8 cellular contexts compared by ENCODE assay signal in genomic region chr5:56815657-56816545, GRCh38. TPM values are rescaled to one million over a fixed set of nuclear protein-coding genes. Genes with fewer than 3 reads are reported as not detected.
DNase-seq lines count a peak whose midpoint lies in the region; ATAC-seq and TF ChIP-seq lines count a peak whose summit lies in the region.

No MANE protein-coding gene starts in this region.

- TF ChIP-seq CTCF in DOHH2 (IDR thresholded peaks at IDR 0.05; ENCODE audit: low read depth, low read length, poor library complexity, severe bottlenecking), result no peak
- no peak for TF ChIP-seq CTCF in coronary artery (IDR thresholded peaks at IDR 0.05)
- no peak for TF ChIP-seq CTCF in lung (IDR thresholded peaks at IDR 0.05; ENCODE audit: control extremely low read depth, extremely low read depth)

- DNase-seq in activated CD4-positive, CD25-positive, alpha-beta regulatory T cell (lab: John Stamatoyannopoulos, UW), result peak in 3 of 4 experiments; percentile 26 to 58 (median 38)
- DNase-seq in coronary artery (ENCODE audit: low spot score) (peak; percentile 73), lung (ENCODE audit: low spot score) (peak; percentile 38), SKM-1 (lab: John Stamatoyannopoulos, UW; ENCODE audit: unreplicated experiment) (no peak)
- DNase-seq in stimulated activated naive B cell treated with anti-CD40 and anti-IgM and Interleukin-4, amounts not matched to agents 10 μg/mL and 1 μg/mL and 100 μg/mL, for 72 hours, result peak; percentile 39

- 0% methylated on average over 99 to 116 of the region's 116 CpGs for WGBS in lung, 2 donors

- ATAC-seq in GM21526 (IDR thresholded peaks at IDR 0.05; ENCODE audit: low FRiP score, unreplicated experiment), result peak; percentile 27
- peak; percentile 4 for ATAC-seq in lung (ENCODE audit: insufficient read depth, low FRiP score)
- ATAC-seq in stimulated activated naive B cell treated with anti-CD40 and anti-IgM and Interleukin-4, amounts not matched to agents 10 μg/mL and 1 μg/mL and 100 μg/mL, for 72 hours (replicated peaks), result peak; percentile 19 to 28

- H3K9me3 ChIP-seq in DOHH2 (ENCODE audit: control insufficient read depth, insufficient read depth, low read length) (no peaks in the 10 kb centered on the region), HUES6 (ENCODE audit: control insufficient read depth, insufficient read depth, low read depth, low read length) (no peaks in the 10 kb centered on the region), lung (ENCODE audit: control insufficient read depth in 2 of 2, insufficient read depth in 1 of 2, low read length in 1 of 2) (no peaks in the 10 kb centered on the region)

- peaks cover 20% of the 10 kb centered on the region; the same call in 1 of the 2 replicates for H3F3A ChIP-seq in DOHH2 (ENCODE audit: control insufficient read depth, insufficient read depth)

- H3K4me1 Mint-ChIP-seq in stimulated activated naive B cell treated with anti-CD40 and anti-IgM and Interleukin-4, amounts not matched to agents 10 μg/mL and 1 μg/mL and 100 μg/mL, for 72 hours, result peaks cover 29 to 54% of the 10 kb centered on the region in 2 donors

- H3K4me3 Mint-ChIP-seq in stimulated activated naive B cell treated with anti-CD40 and anti-IgM and Interleukin-4, amounts not matched to agents 10 μg/mL and 1 μg/mL and 100 μg/mL, for 72 hours, result peak overlapping the region; percentile 88 to 96

- no peaks in the 10 kb centered on the region for H4K20me1 ChIP-seq in DOHH2 (ENCODE audit: control insufficient read depth, insufficient read depth, low read depth, low read length)

- peak overlapping the region; percentile 96 for H3K27ac Mint-ChIP-seq in stimulated activated naive B cell treated with anti-CD40 and anti-IgM and Interleukin-4, amounts not matched to agents 10 μg/mL and 1 μg/mL and 100 μg/mL, for 72 hours

- peak overlapping the region; percentile 88 for H3K4me3 ChIP-seq in DOHH2 (ENCODE audit: low read length)
- H3K4me3 ChIP-seq in HUES6 (ENCODE audit: low read depth, low read length), result peak overlapping the region; percentile 82
- peak overlapping the region; percentile 97 for H3K4me3 ChIP-seq in coronary artery
- peak overlapping the region; percentile 92 for H3K4me3 ChIP-seq in lung

- H3K27ac ChIP-seq in DOHH2 (ENCODE audit: low read depth, low read length) (peak overlapping the region; percentile 82), HUES6 (ENCODE audit: low read depth, low read length) (peak overlapping the region; percentile 56; the same call in 1 of the 2 replicates), coronary artery (peak overlapping the region; percentile 74 to 98), lung (ENCODE audit: low read depth in 1 of 2, low read length in 1 of 2) (peak overlapping the region; percentile 98 to 100)

- peaks cover 62% of the 10 kb centered on the region for H3K79me2 ChIP-seq in DOHH2 (ENCODE audit: control insufficient read depth, low read length)

- no peaks in the 10 kb centered on the region for H3K9me3 Mint-ChIP-seq in stimulated activated naive B cell treated with anti-CD40 and anti-IgM and Interleukin-4, amounts not matched to agents 10 μg/mL and 1 μg/mL and 100 μg/mL, for 72 hours

- H3K4me2 ChIP-seq in DOHH2 (ENCODE audit: low read length), result peak overlapping the region; percentile 93

- H3K27me3 Mint-ChIP-seq in stimulated activated naive B cell treated with anti-CD40 and anti-IgM and Interleukin-4, amounts not matched to agents 10 μg/mL and 1 μg/mL and 100 μg/mL, for 72 hours, result no peaks in the 10 kb centered on the region

- H3K9ac ChIP-seq in HUES6 (ENCODE audit: low read length), result peak overlapping the region; percentile 82

- peaks cover 5 to 11% of the 10 kb centered on the region in 2 donors for H3K36me3 Mint-ChIP-seq in stimulated activated naive B cell treated with anti-CD40 and anti-IgM and Interleukin-4, amounts not matched to agents 10 μg/mL and 1 μg/mL and 100 μg/mL, for 72 hours

- no peaks in the 10 kb centered on the region for H3K9me2 ChIP-seq in DOHH2 (replicated peaks; ENCODE audit: control insufficient read depth, low read length)

- H3K27me3 ChIP-seq in DOHH2 (ENCODE audit: control insufficient read depth, low read length), result no peaks in the 10 kb centered on the region
- peaks cover 13% of the 10 kb centered on the region for H3K27me3 ChIP-seq in HUES6 (ENCODE audit: control insufficient read depth, insufficient read depth, low read length)
- H3K27me3 ChIP-seq in lung (ENCODE audit: control insufficient read depth, insufficient read depth), result no peaks in the 10 kb centered on the region

- peaks cover 7% of the 10 kb centered on the region for H3K36me3 ChIP-seq in DOHH2 (ENCODE audit: control insufficient read depth, low read length)
- H3K36me3 ChIP-seq in HUES6 (ENCODE audit: control insufficient read depth, insufficient read depth, low read length), result no peaks in the 10 kb centered on the region
- H3K36me3 ChIP-seq in lung (ENCODE audit: control insufficient read depth in 2 of 2, insufficient read depth in 2 of 2, low read length in 2 of 2), result no peaks in the 10 kb centered on the region

- H3K4me1 ChIP-seq in DOHH2 (ENCODE audit: control insufficient read depth, low read length), result peaks cover 49% of the 10 kb centered on the region
- peaks cover 31% of the 10 kb centered on the region for H3K4me1 ChIP-seq in HUES6 (ENCODE audit: control insufficient read depth, insufficient read depth, low read length)
- H3K4me1 ChIP-seq in lung (ENCODE audit: control insufficient read depth in 2 of 2, insufficient read depth in 2 of 2, low read length in 2 of 2), result peaks cover 1 to 7% of the 10 kb centered on the region in 2 donors

RNA-seq across cellular contexts. Expression of gene MAP3K1, which starts 0.6 kb away (rescaled TPM):
- 10 to 100 TPM; 21.4 to 55.2 TPM for total RNA-seq in lung
- 10 to 100 TPM in 1 of 2 donors, 1 to 10 TPM in 1; 7.7 to 10.6 TPM for polyA plus RNA-seq in lung
